11 cellular contexts compared by ENCODE assay signal in genomic region chr17:81004336-81005015, GRCh38. TPM values are rescaled to one million over a fixed set of nuclear protein-coding genes. Genes with fewer than 3 reads are reported as not detected.
DNase-seq lines count a peak whose midpoint lies in the region; ATAC-seq, FAIRE-seq and TF ChIP-seq lines count a peak whose summit lies in the region.
"Had no signal": no experiment of that assay in that cellular context is flagged by ENCODE, and none has a peak within 500 bp of the region (broad histone marks: within the 10 kb centered on the region; RNA-seq: fewer than 3 reads in every experiment).

No MANE protein-coding gene starts in this region.

- intact Hi-C loops in left ventricle myocardium inferior (cut with micrococcal nuclease) (no loop called here), Right ventricle myocardium superior (cut with DNase I) (no loop called here), GM12878 (cut with micrococcal nuclease; ENCODE audit: unreplicated experiment) (no loop called here), vagina (cut with DNase I) (loop anchor here (10.0 kb wide), 1 partner anchor 190 kb away; no protein-coding TSS in a partner anchor)

- in situ Hi-C loops in GM12878 (cut with MboI), result loop anchor here (25.0 kb wide), 1 partner anchor 233 kb away; the partner anchor contains the start of genes NDUFAF8 and TEPSIN

- peaks cover 0 to 4% (median 0%) of the 10 kb centered on the region in 3 donors for H3K36me3 Mint-ChIP-seq in naive thymus-derived CD8-positive, alpha-beta T cell

- CTCF ChIA-PET in GM12878 (lab: Yijun Ruan, JAX), result no interaction called here

- peak overlapping the region; percentile 66 to 89 (median 80) for H3K4me3 Mint-ChIP-seq in naive thymus-derived CD8-positive, alpha-beta T cell

- no peak for FAIRE-seq in GM12878 (lab: Jason Lieb, UNC)

- TF ChIP-seq CTCF in left ventricle myocardium inferior (IDR thresholded peaks at IDR 0.05; ENCODE audit: borderline replicate concordance), result no peak
- TF ChIP-seq CTCF in GM12878 (IDR thresholded peaks at IDR 0.05 in 2 of 3, conservative IDR thresholded peaks at IDR 0.05 in 1 of 3; ENCODE audit: control insufficient read depth in 2 of 3, extremely low read depth in 1 of 3, insufficient read depth in 1 of 3, low read depth in 3 of 3, low read length in 3 of 3), result no peak
- no peak for TF ChIP-seq CTCF in vagina (IDR thresholded peaks at IDR 0.05)

- no peaks in the 10 kb centered on the region for H3K79me2 ChIP-seq in GM12878 (ENCODE audit: control insufficient read depth, insufficient read depth, low read length)

- H3K27ac ChIP-seq in left ventricle myocardium inferior (replicated peaks) (no peak overlapping the region), GM12878 (ENCODE audit: control insufficient read depth, insufficient read depth) (no peak overlapping the region), vagina (no peak overlapping the region), SJCRH30 (no peak overlapping the region)
- H3K27ac ChIP-seq: VCaP had no signal

- no peak for TF ChIP-seq RAD21 in GM12878 (IDR thresholded peaks at IDR 0.05; ENCODE audit: insufficient read depth, low read depth, low read length)

- H3K4me3 ChIP-seq in left ventricle myocardium inferior (peak overlapping the region; percentile 47), GM12878 (no peak overlapping the region), vagina (peak overlapping the region; percentile 29 to 47), SJCRH30 (no peak overlapping the region)

- H3K27ac Mint-ChIP-seq in naive thymus-derived CD8-positive, alpha-beta T cell, result peak overlapping the region in 9 of 10 donors; percentile 41 to 91 (median 81)

- H3K4me1 Mint-ChIP-seq in naive thymus-derived CD8-positive, alpha-beta T cell, result peaks cover 5 to 27% (median 19%) of the 10 kb centered on the region in 4 donors

- H3K27me3 ChIP-seq in left ventricle myocardium inferior (ENCODE audit: low read depth) (peaks cover 36% of the 10 kb centered on the region), GM12878 (replicated peaks in 1 of 2; ENCODE audit: control insufficient read depth in 2 of 2, insufficient read depth in 2 of 2, low read length in 1 of 2) (peaks cover 0 to 5% of the 10 kb centered on the region in 2 experiments; a peak in 3 of 4 replicates), vagina (no peaks in the 10 kb centered on the region), SJCRH30 (peaks cover 27% of the 10 kb centered on the region)

- ATAC-seq in Right ventricle myocardium superior (ENCODE audit: poor library complexity) (no peak), GM12878 (peak; percentile 42; the same call in 2 of the 3 replicates)
- ATAC-seq in naive thymus-derived CD8-positive, alpha-beta T cell, result peak; percentile 78 to 96

- H3K36me3 ChIP-seq in left ventricle myocardium inferior, result peaks cover 7% of the 10 kb centered on the region
- no peaks in the 10 kb centered on the region; a peak in 1 of 4 replicates for H3K36me3 ChIP-seq in GM12878 (ENCODE audit: control insufficient read depth in 2 of 2, insufficient read depth in 2 of 2, low read length in 1 of 2)
- peaks cover 0 to 6% of the 10 kb centered on the region in 2 donors for H3K36me3 ChIP-seq in vagina
- no peaks in the 10 kb centered on the region for H3K36me3 ChIP-seq in SJCRH30

- RAD21 ChIA-PET in GM12878 (lab: Charles Lee; ENCODE audit: unreplicated experiment), result no interaction called here

- H3K9me3 ChIP-seq in left ventricle myocardium inferior (replicated peaks) (no peaks in the 10 kb centered on the region), GM12878 (replicated peaks; ENCODE audit: control insufficient read depth, insufficient read depth, low read length) (no peaks in the 10 kb centered on the region), vagina (no peaks in the 10 kb centered on the region), SJCRH30 (replicated peaks) (no peaks in the 10 kb centered on the region)

- POLR2A ChIA-PET in GM12878 (lab: Charles Lee), result no interaction called here
- POLR2A ChIA-PET in naive thymus-derived CD8-positive, alpha-beta T cell (lab: Charles Lee), result interaction anchor here (0.7 to 1.6 kb wide), 7 partner anchors 11 to 441 kb away, joined by 3 to 11 read pairs (median 4); partner anchors contain the start of genes BAIAP2 and CHMP6

- no peak overlapping the region for H2AFZ ChIP-seq in GM12878 (ENCODE audit: control insufficient read depth, low read depth, low read length)

- H3K27me3 Mint-ChIP-seq in naive thymus-derived CD8-positive, alpha-beta T cell, result peaks cover 4 to 15% (median 9%) of the 10 kb centered on the region in 5 donors

- no peak overlapping the region for H3K9ac ChIP-seq in GM12878 (ENCODE audit: control insufficient read depth, insufficient read depth, low read length)

- SMC1A ChIA-PET in GM12878 (lab: Charles Lee; ENCODE audit: uncharacterized antibody, unreplicated experiment), result interaction anchor here (0.5 kb wide), 1 partner anchor 94 kb away, joined by 3 read pairs; no protein-coding TSS in a partner anchor

- no TSS peak for BruUV-seq in GM12878 (replicated peaks; lab: Mats Ljungman, UMichigan)

- 11% methylated on average over 32 of the region's 46 CpGs for WGBS in GM12878 (ENCODE audit: insufficient coverage, insufficient replicate concordance, low lambda C conversion rate, missing lambda C conversion rate)

- DNase-seq in left ventricle myocardium inferior, result no peak
- DNase-seq in Right ventricle myocardium superior, result no peak
- no peak for DNase-seq in GM12878 (ENCODE audit: low read depth, low spot score)
- DNase-seq in naive thymus-derived CD8-positive, alpha-beta T cell, result peak in 7 of 10 donors; percentile 21 to 74 (median 56)
- DNase-seq in vagina (ENCODE audit: extremely low spot score in 2 of 2), result no peak
- DNase-seq in CD1c-positive myeloid dendritic cell (ENCODE audit: extremely low spot score), result no peak
- DNase-seq in MV-4-11 (lab: John Stamatoyannopoulos, UW), result no peak
- no peak for DNase-seq in SJCRH30
- DNase-seq: DMS 273 treated with DMSO at 0.1 percent for 48 hours, NCI-H1048 had no signal

- no peak for TF ChIP-seq EP300 in GM12878 (IDR thresholded peaks at IDR 0.05; ENCODE audit: borderline replicate concordance in 1 of 2, control insufficient read depth in 1 of 2, low read depth in 2 of 2, low read length in 2 of 2)

- no peaks in the 10 kb centered on the region; the same call in 1 of the 2 replicates for H4K20me1 ChIP-seq in GM12878 (ENCODE audit: control insufficient read depth, insufficient read depth)

- H3K9me3 Mint-ChIP-seq in naive thymus-derived CD8-positive, alpha-beta T cell, result no peaks in the 10 kb centered on the region

- H3K4me2 ChIP-seq in GM12878 (ENCODE audit: control insufficient read depth, insufficient read depth), result no peak overlapping the region

- TF ChIP-seq POLR2A in GM12878 (IDR thresholded peaks at IDR 0.05; ENCODE audit: low read depth, low read length), result no peak
- no peak for TF ChIP-seq POLR2A in vagina (IDR thresholded peaks at IDR 0.05)

- H3K4me1 ChIP-seq in left ventricle myocardium inferior (peaks cover 44% of the 10 kb centered on the region), GM12878 (ENCODE audit: control insufficient read depth, insufficient read depth, low read length) (no peaks in the 10 kb centered on the region), vagina (peaks cover 31% of the 10 kb centered on the region), SJCRH30 (peaks cover 8% of the 10 kb centered on the region; the same call in 1 of the 2 replicates)

RNA-seq across cellular contexts. Expression of gene CHMP6, which starts 12.8 kb away (rescaled TPM):
- total RNA-seq in left ventricle myocardium inferior, result 15.9 TPM
- total RNA-seq in Right ventricle myocardium superior, result 13.6 TPM
- 34.6 and 47.2 TPM in 2 replicates for total RNA-seq in GM12878 (2013; cell fraction: nucleolus; rRNA removed)
- 9.6 and 10.4 TPM in 2 replicates for total RNA-seq in GM12878 (2014; rRNA removed)
- 13.2 and 14.4 TPM in 2 replicates for total RNA-seq in GM12878 (2014; rRNA removed; fragmentation: Illumina TruSeq; extraction: Trizol)
- total RNA-seq in GM12878 (2021), result 26.8 and 29.8 TPM in 2 replicates
- polyA plus RNA-seq in GM12878 (2011; ENCODE audit: low read depth), result 4.7 TPM
- 13.0 and 15.0 TPM in 2 replicates for polyA plus RNA-seq in GM12878 (2011; rRNA removed)
- 17.0 and 25.3 TPM in 2 replicates for polyA plus RNA-seq in GM12878 (2011; cell fraction: cytosol; rRNA removed)
- polyA plus RNA-seq in GM12878 (2011; cell fraction: nucleus; rRNA removed), result 20.6 and 26.1 TPM in 2 replicates
- 12.4 and 13.1 TPM in 2 replicates for polyA plus RNA-seq in GM12878 (2012)
- 10.5 and 14.1 TPM in 2 replicates for polyA plus RNA-seq in GM12878 (2014; fragmentation: Illumina TruSeq; extraction: Trizol)
- 1 to 10 TPM in 1 of 2 experiments, under 1 TPM in 1; 0.21 to 2.1 TPM for polyA plus RNA-seq in GM12878 (2014; fragmentation: Nextera tagmentation; extraction: Ambion mirVana)
- polyA plus RNA-seq in GM12878 (2014; rRNA removed), result 32.0 and 35.7 TPM in 2 replicates
- 10 to 100 TPM; 32.8 to 37.9 TPM for polyA plus RNA-seq in GM12878 (2016; fragmentation: Nextera tagmentation; extraction: Ambion mirVana)
- 6.7 and 12.2 TPM in 2 replicates for polyA minus RNA-seq in GM12878 (2011; rRNA and poly(A)+ RNA removed)
- polyA minus RNA-seq in GM12878 (2011; cell fraction: cytosol; rRNA and poly(A)+ RNA removed), result 5.6 and 9.9 TPM in 2 replicates
- polyA minus RNA-seq in GM12878 (2011; cell fraction: nucleus; rRNA and poly(A)+ RNA removed), result 9.7 and 15.0 TPM in 2 replicates
- total RNA-seq in naive thymus-derived CD8-positive, alpha-beta T cell, result 10 to 100 TPM; 40.1 to 47.6 TPM
- 10 to 100 TPM; 41.3 to 43.2 (median 41.6) TPM for polyA plus RNA-seq in naive thymus-derived CD8-positive, alpha-beta T cell
- 31.7 TPM for total RNA-seq in vagina
- 23.5 and 27.6 TPM in 2 replicates for total RNA-seq in SJCRH30 (2014; rRNA removed; shearing (Covaris generic))

RNA-seq across cellular contexts. Expression of gene BAIAP2, which starts 30.5 kb away (rescaled TPM):
- 27.9 TPM for total RNA-seq in left ventricle myocardium inferior
- total RNA-seq in Right ventricle myocardium superior, result 34.7 TPM
- total RNA-seq in GM12878 (2013; cell fraction: nucleolus; rRNA removed), result 2.8 and 3.2 TPM in 2 replicates
- 0.11 and 1.1 TPM in 2 replicates for total RNA-seq in GM12878 (2014; rRNA removed)
- total RNA-seq in GM12878 (2014; rRNA removed; fragmentation: Illumina TruSeq; extraction: Trizol), result 0.18 TPM in 2 replicates
- total RNA-seq in GM12878 (2021), result 0.64 and 1.2 TPM in 2 replicates
- polyA plus RNA-seq in GM12878 (2011; ENCODE audit: low read depth), result 0.67 TPM
- polyA plus RNA-seq in GM12878 (2011; rRNA removed), result 0.22 TPM in 1 of 2 replicates, not detected in the other
- polyA plus RNA-seq in GM12878 (2011; cell fraction: cytosol; rRNA removed), result 0.16 and 0.17 TPM in 2 replicates
- polyA plus RNA-seq in GM12878 (2011; cell fraction: nucleus; rRNA removed), result 0.61 and 1.4 TPM in 2 replicates
- 1.3 and 1.7 TPM in 2 replicates for polyA plus RNA-seq in GM12878 (2012)
- polyA plus RNA-seq in GM12878 (2014; fragmentation: Illumina TruSeq; extraction: Trizol), result 0.15 TPM in 1 of 2 replicates, not detected in the other
- polyA plus RNA-seq in GM12878 (2014; fragmentation: Nextera tagmentation; extraction: Ambion mirVana), result not detected
- polyA plus RNA-seq in GM12878 (2014; rRNA removed), result 0.56 and 2.6 TPM in 2 replicates
- under 1 TPM; 0.39 to 0.53 TPM for polyA plus RNA-seq in GM12878 (2016; fragmentation: Nextera tagmentation; extraction: Ambion mirVana)
- 0.15 and 0.57 TPM in 2 replicates for polyA minus RNA-seq in GM12878 (2011; rRNA and poly(A)+ RNA removed)
- not detected in 2 replicates for polyA minus RNA-seq in GM12878 (2011; cell fraction: cytosol; rRNA and poly(A)+ RNA removed)
- 0.48 and 0.97 TPM in 2 replicates for polyA minus RNA-seq in GM12878 (2011; cell fraction: nucleus; rRNA and poly(A)+ RNA removed)
- 10 to 100 TPM in 1 of 2 experiments, 1 to 10 TPM in 1; 7.4 to 11.7 TPM for total RNA-seq in naive thymus-derived CD8-positive, alpha-beta T cell
- 1 to 10 TPM; 2.2 to 6.9 (median 2.6) TPM for polyA plus RNA-seq in naive thymus-derived CD8-positive, alpha-beta T cell
- total RNA-seq in vagina, result 113 TPM
- total RNA-seq in SJCRH30 (2014; rRNA removed; shearing (Covaris generic)), result 22.1 and 26.0 TPM in 2 replicates

Comparison
In these comparisons a context has a peak if more than half of its experiments do, and no peak if none do; other contexts are left out.
1. DNase-seq: peak in naive thymus-derived CD8-positive, alpha-beta T cell (7 of 10); none in left ventricle myocardium inferior (single experiment), Right ventricle myocardium superior (single experiment), GM12878 (single experiment), vagina (0 of 2), CD1c-positive myeloid dendritic cell (single experiment), MV-4-11 (single experiment) and SJCRH30 (0 of 2).
2. H3K4me3 ChIP-seq: peak in left ventricle myocardium inferior (single experiment) and vagina (2 of 2); none in GM12878 (single experiment) and SJCRH30 (single experiment).